Comparison of ENCODE assay signal across 8 cellular contexts in the genomic region with DNA sequence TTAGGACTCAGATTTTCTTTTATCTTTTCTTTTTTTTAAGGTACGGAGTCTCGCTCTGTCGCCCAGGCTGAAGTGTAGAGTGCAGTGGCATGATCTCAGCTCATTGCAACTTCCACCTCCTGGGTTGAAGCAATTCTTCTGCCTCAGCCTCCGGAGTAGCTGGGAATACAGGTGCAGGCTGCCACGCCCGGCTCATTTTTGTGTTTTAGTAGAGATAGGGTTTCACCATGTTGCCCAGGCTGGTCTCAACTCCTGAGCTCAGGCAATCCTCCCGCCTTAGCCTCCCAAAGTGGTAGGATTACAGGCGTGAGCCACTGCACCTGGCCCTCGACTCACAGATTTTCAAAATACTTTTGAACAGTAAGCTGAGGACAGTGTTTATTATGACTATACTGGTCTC. TPM values are rescaled to one million over a fixed set of nuclear protein-coding genes. Genes with fewer than 3 reads are reported as not detected.
DNase-seq lines count a peak whose midpoint lies in the region; ATAC-seq and TF ChIP-seq lines count a peak whose summit lies in the region.
"Not testable (repeated sequence)": the region's sequence is repeated elsewhere in the genome, so short reads cannot be mapped to it uniquely, and the experiment has no call there.

No MANE protein-coding gene starts in this region.

- POLR2A ChIA-PET in CD4-positive, alpha-beta memory T cell (lab: Charles Lee; ENCODE audit: partially characterized antibody) = not testable (repeated sequence)
- POLR2A ChIA-PET in OCI-LY7 (lab: Charles Lee) = interaction anchor here (0.6 to 2.2 kb wide), 14 partner anchors 10 to 333 kb away, joined by 3 to 9 read pairs (median 4); a partner anchor contains a TSS

- H3K4me3 ChIP-seq in CD4-positive, alpha-beta memory T cell (ENCODE audit: low read length in 2 of 2) = peak overlapping the region in 1 of 2 donors; percentile 73
- H3K4me3 ChIP-seq in Jurkat, Clone E6-1 (ENCODE audit: low read length) = peak overlapping the region; percentile 94
- peak overlapping the region; percentile 85 for H3K4me3 ChIP-seq in OCI-LY7 (ENCODE audit: low read depth, low read length, poor library complexity, severe bottlenecking)
- H3K4me3 ChIP-seq in esophagus muscularis mucosa = not testable (repeated sequence)

- 92% methylated on average over 9 of the region's 9 CpGs for WGBS in esophagus muscularis mucosa

- H2AFZ ChIP-seq in OCI-LY7 (ENCODE audit: low read length) = not testable (repeated sequence)

- H3K4me3 Mint-ChIP-seq in CD4-positive, alpha-beta memory T cell = peak overlapping the region; percentile 94 to 99 (median 98)
- peak overlapping the region; percentile 100 for H3K4me3 Mint-ChIP-seq in activated CD4-positive, alpha-beta T cell treated with anti-CD3 and anti-CD28 coated beads, Interleukin-2, amount 10 ng/mL, durations not matched to agents 24 days and 14 days
- H3K4me3 Mint-ChIP-seq in activated naive CD8-positive, alpha-beta T cell treated with anti-CD3 and anti-CD28 coated beads for 36 hours = peak overlapping the region; percentile 99
- H3K4me3 Mint-ChIP-seq in natural killer cell = peak overlapping the region; percentile 97
- peak overlapping the region; percentile 96 for H3K4me3 Mint-ChIP-seq in stimulated activated naive B cell treated with anti-CD40 and anti-IgM and Interleukin-4, amounts not matched to agents 10 μg/mL and 1 μg/mL and 100 μg/mL, for 72 hours

- peak overlapping the region; percentile 86 for H3K27ac ChIP-seq in CD4-positive, alpha-beta memory T cell (ENCODE audit: low read depth, low read length)
- H3K27ac ChIP-seq in OCI-LY7 (ENCODE audit: low read depth, low read length, poor library complexity, severe bottlenecking) (peak overlapping the region; percentile 100), esophagus muscularis mucosa (replicated peaks in 1 of 4) (peak overlapping the region in 3 of 4 donors; percentile 81 to 90 (median 86))

- intact Hi-C loops in CD4-positive, alpha-beta memory T cell (cut with micrococcal nuclease); OCI-LY7 (cut with micrococcal nuclease; ENCODE audit: unreplicated experiment); activated CD4-positive, alpha-beta T cell treated with anti-CD3 and anti-CD28 coated beads, Interleukin-2, amount 10 ng/mL, durations not matched to agents 24 days and 14 days (cut with micrococcal nuclease); esophagus muscularis mucosa (cut with DNase I); natural killer cell (cut with micrococcal nuclease): not testable (repeated sequence)

- CTCF ChIA-PET in CD4-positive, alpha-beta memory T cell (lab: Charles Lee; ENCODE audit: partially characterized antibody) = interaction anchor here (0.9 to 1.1 kb wide), 3 partner anchors 9 to 105 kb away, joined by 3 to 4 read pairs (median 3); no protein-coding TSS in a partner anchor
- CTCF ChIA-PET in OCI-LY7 (lab: Charles Lee; ENCODE audit: unreplicated experiment) = interaction anchor here (0.6 to 1.1 kb wide), 3 partner anchors 10 to 260 kb away, joined by 3 to 6 read pairs (median 3); no protein-coding TSS in a partner anchor

- not testable (repeated sequence) for TF ChIP-seq POLR2A in esophagus muscularis mucosa (IDR thresholded peaks at IDR 0.05; ENCODE audit: low read depth)

- not testable (repeated sequence) for H4K20me1 ChIP-seq in OCI-LY7 (ENCODE audit: insufficient read depth, low read length)

- H3K9me3 ChIP-seq in CD4-positive, alpha-beta memory T cell (ENCODE audit: control insufficient read depth in 1 of 2, low read length in 2 of 2); OCI-LY7 (ENCODE audit: low read length); esophagus muscularis mucosa: not testable (repeated sequence)

- not testable (repeated sequence) for H3K9me2 ChIP-seq in OCI-LY7 (ENCODE audit: insufficient read depth, low read length)

- not testable (repeated sequence) for BruUV-seq in OCI-LY7 (replicated peaks; lab: Mats Ljungman, UMichigan)

- not testable (repeated sequence) for H3K9me3 Mint-ChIP-seq in CD4-positive, alpha-beta memory T cell; activated CD4-positive, alpha-beta T cell treated with anti-CD3 and anti-CD28 coated beads, Interleukin-2, amount 10 ng/mL, durations not matched to agents 24 days and 14 days; activated naive CD8-positive, alpha-beta T cell treated with anti-CD3 and anti-CD28 coated beads for 36 hours; natural killer cell; stimulated activated naive B cell treated with anti-CD40 and anti-IgM and Interleukin-4, amounts not matched to agents 10 μg/mL and 1 μg/mL and 100 μg/mL, for 72 hours

- H3K36me3 ChIP-seq in CD4-positive, alpha-beta memory T cell (ENCODE audit: insufficient read depth, low read length); OCI-LY7 (ENCODE audit: insufficient read depth, low read length); esophagus muscularis mucosa: not testable (repeated sequence)

- not testable (repeated sequence) for TF ChIP-seq EP300 in esophagus muscularis mucosa (IDR thresholded peaks at IDR 0.05)

- not testable (repeated sequence) for H3K27me3 Mint-ChIP-seq in CD4-positive, alpha-beta memory T cell; activated CD4-positive, alpha-beta T cell treated with anti-CD3 and anti-CD28 coated beads, Interleukin-2, amount 10 ng/mL, durations not matched to agents 24 days and 14 days; activated naive CD8-positive, alpha-beta T cell treated with anti-CD3 and anti-CD28 coated beads for 36 hours; natural killer cell (ENCODE audit: low read depth in 2 of 2); stimulated activated naive B cell treated with anti-CD40 and anti-IgM and Interleukin-4, amounts not matched to agents 10 μg/mL and 1 μg/mL and 100 μg/mL, for 72 hours

- not testable (repeated sequence) for H3K36me3 Mint-ChIP-seq in CD4-positive, alpha-beta memory T cell; activated CD4-positive, alpha-beta T cell treated with anti-CD3 and anti-CD28 coated beads, Interleukin-2, amount 10 ng/mL, durations not matched to agents 24 days and 14 days (ENCODE audit: low read depth); natural killer cell; stimulated activated naive B cell treated with anti-CD40 and anti-IgM and Interleukin-4, amounts not matched to agents 10 μg/mL and 1 μg/mL and 100 μg/mL, for 72 hours
- peaks cover 11% of the 10 kb centered on the region for H3K36me3 Mint-ChIP-seq in activated naive CD8-positive, alpha-beta T cell treated with anti-CD3 and anti-CD28 coated beads for 36 hours

- DNase-seq in CD4-positive, alpha-beta memory T cell; Jurkat, Clone E6-1 (ENCODE audit: low read depth, low spot score); activated CD4-positive, alpha-beta T cell treated with anti-CD3 and anti-CD28 coated beads, Interleukin-2, amount 10 ng/mL, durations not matched to agents 24 days and 14 days; activated naive CD8-positive, alpha-beta T cell treated with anti-CD3 and anti-CD28 coated beads for 36 hours; esophagus muscularis mucosa (ENCODE audit: extremely low spot score); natural killer cell; stimulated activated naive B cell treated with anti-CD40 and anti-IgM and Interleukin-4, amounts not matched to agents 10 μg/mL and 1 μg/mL and 100 μg/mL, for 72 hours: not testable (repeated sequence)
- DNase-seq in OCI-LY7 (ENCODE audit: low spot score) = peak; percentile 66

- peaks cover 18% of the 10 kb centered on the region; the same call in 1 of the 2 replicates for H3K79me2 ChIP-seq in OCI-LY7 (ENCODE audit: insufficient read depth, low read depth, low read length)

- H3K27ac Mint-ChIP-seq in CD4-positive, alpha-beta memory T cell = peak overlapping the region in 6 of 7 donors; percentile 97 to 100 (median 99)
- H3K27ac Mint-ChIP-seq in activated CD4-positive, alpha-beta T cell treated with anti-CD3 and anti-CD28 coated beads, Interleukin-2, amount 10 ng/mL, durations not matched to agents 24 days and 14 days = peak overlapping the region; percentile 100
- H3K27ac Mint-ChIP-seq in activated naive CD8-positive, alpha-beta T cell treated with anti-CD3 and anti-CD28 coated beads for 36 hours = peak overlapping the region; percentile 99
- peak overlapping the region; percentile 98 to 99 for H3K27ac Mint-ChIP-seq in natural killer cell
- H3K27ac Mint-ChIP-seq in stimulated activated naive B cell treated with anti-CD40 and anti-IgM and Interleukin-4, amounts not matched to agents 10 μg/mL and 1 μg/mL and 100 μg/mL, for 72 hours = peak overlapping the region; percentile 97

- H3K4me2 ChIP-seq in OCI-LY7 (ENCODE audit: low read length) = peak overlapping the region; percentile 90

- H3K4me1 Mint-ChIP-seq in CD4-positive, alpha-beta memory T cell = peaks cover 42 to 62% (median 54%) of the 10 kb centered on the region in 4 donors
- peaks cover 42% of the 10 kb centered on the region for H3K4me1 Mint-ChIP-seq in activated CD4-positive, alpha-beta T cell treated with anti-CD3 and anti-CD28 coated beads, Interleukin-2, amount 10 ng/mL, durations not matched to agents 24 days and 14 days
- H3K4me1 Mint-ChIP-seq in activated naive CD8-positive, alpha-beta T cell treated with anti-CD3 and anti-CD28 coated beads for 36 hours = peaks cover 46% of the 10 kb centered on the region
- H3K4me1 Mint-ChIP-seq in natural killer cell = peaks cover 39 to 45% of the 10 kb centered on the region in 2 donors
- peaks cover 25 to 59% of the 10 kb centered on the region in 2 donors for H3K4me1 Mint-ChIP-seq in stimulated activated naive B cell treated with anti-CD40 and anti-IgM and Interleukin-4, amounts not matched to agents 10 μg/mL and 1 μg/mL and 100 μg/mL, for 72 hours

- H3K4me1 ChIP-seq in CD4-positive, alpha-beta memory T cell (ENCODE audit: insufficient read depth, low read length) = peaks cover 52% of the 10 kb centered on the region
- H3K4me1 ChIP-seq in OCI-LY7 (ENCODE audit: insufficient read depth, low read length, poor library complexity, severe bottlenecking) = peaks cover 55% of the 10 kb centered on the region
- peaks cover 13 to 23% (median 20%) of the 10 kb centered on the region in 4 donors for H3K4me1 ChIP-seq in esophagus muscularis mucosa

- not testable (repeated sequence) for H3K27me3 ChIP-seq in CD4-positive, alpha-beta memory T cell (ENCODE audit: insufficient read depth, low read length); esophagus muscularis mucosa

- TF ChIP-seq CTCF in OCI-LY7 (conservative IDR thresholded peaks at IDR 0.05; ENCODE audit: low read length); esophagus muscularis mucosa (IDR thresholded peaks at IDR 0.05); natural killer cell (IDR thresholded peaks at IDR 0.05): not testable (repeated sequence)

- ATAC-seq in natural killer cell; stimulated activated naive B cell treated with anti-CD40 and anti-IgM and Interleukin-4, amounts not matched to agents 10 μg/mL and 1 μg/mL and 100 μg/mL, for 72 hours (replicated peaks): not testable (repeated sequence)

RNA-seq across cellular contexts. Expression of a gene that starts 17.1 kb away (rescaled TPM):
- total RNA-seq in CD4-positive, alpha-beta memory T cell = 1 to 10 TPM; 3.1 to 5.6 TPM
- polyA plus RNA-seq in CD4-positive, alpha-beta memory T cell = 1 to 10 TPM; 4.8 to 7.7 TPM
- 3.0 TPM for polyA plus RNA-seq in Jurkat, Clone E6-1 (2012; ENCODE audit: insufficient read depth, insufficient read length)
- total RNA-seq in OCI-LY7 (2014; rRNA removed; shearing (Covaris generic)) = 6.5 and 8.1 TPM in 2 replicates
- total RNA-seq in OCI-LY7 (2022) (3.5 and 5.0 TPM in 2 replicates), esophagus muscularis mucosa (10 to 100 TPM in 1 of 4 donors, 1 to 10 TPM in 3; 9.1 to 10.1 (median 10.0) TPM), natural killer cell (10 to 100 TPM; 19.1 to 30.8 (median 22.8) TPM)
- 1.5 and 1.6 TPM in 2 replicates for total RNA-seq in activated CD4-positive, alpha-beta T cell treated with anti-CD3 and anti-CD28 coated beads, Interleukin-2, amount 10 ng/mL, durations not matched to agents 24 days and 14 days
- 1 to 10 TPM; 2.4 to 2.9 TPM for total RNA-seq in activated naive CD8-positive, alpha-beta T cell treated with anti-CD3 and anti-CD28 coated beads for 36 hours

RNA-seq across cellular contexts. Expression of a gene that starts 45.0 kb away (rescaled TPM):
- total RNA-seq in CD4-positive, alpha-beta memory T cell = 100 to 1,000 TPM; 204 to 206 TPM
- 100 to 1,000 TPM; 242 to 296 TPM for polyA plus RNA-seq in CD4-positive, alpha-beta memory T cell
- 315 TPM for polyA plus RNA-seq in Jurkat, Clone E6-1 (2012; ENCODE audit: insufficient read depth, insufficient read length)
- total RNA-seq in OCI-LY7 (2014; rRNA removed; shearing (Covaris generic)) = 280 and 354 TPM in 2 replicates
- total RNA-seq in OCI-LY7 (2022) (286 and 340 TPM in 2 replicates), esophagus muscularis mucosa (100 to 1,000 TPM; 113 to 243 (median 176) TPM), natural killer cell (100 to 1,000 TPM; 122 to 160 (median 125) TPM)
- 513 and 516 TPM in 2 replicates for total RNA-seq in activated CD4-positive, alpha-beta T cell treated with anti-CD3 and anti-CD28 coated beads, Interleukin-2, amount 10 ng/mL, durations not matched to agents 24 days and 14 days
- 100 to 1,000 TPM; 530 to 544 TPM for total RNA-seq in activated naive CD8-positive, alpha-beta T cell treated with anti-CD3 and anti-CD28 coated beads for 36 hours
